Comparison of ENCODE assay signal across 26 cellular contexts in the genomic region with DNA sequence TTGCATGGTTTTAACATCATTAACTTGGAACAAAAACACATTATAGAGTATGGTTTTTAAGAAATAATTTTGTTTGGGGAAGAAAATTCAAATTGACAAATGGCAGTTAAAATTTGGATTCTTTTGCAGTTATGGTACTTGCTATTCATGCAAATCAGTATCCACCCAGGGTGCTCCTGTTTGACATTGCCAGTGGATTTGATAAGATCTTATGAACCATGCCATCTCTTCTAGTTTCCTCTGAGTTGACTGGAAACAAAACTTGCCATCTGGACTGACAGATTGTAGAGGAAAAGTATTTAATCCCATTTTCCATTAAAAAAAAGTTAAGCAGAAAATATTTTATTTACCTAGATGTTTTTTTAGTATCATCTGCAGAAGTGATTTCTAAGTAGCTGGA. TPM values are rescaled to one million over a fixed set of nuclear protein-coding genes. Genes with fewer than 3 reads are reported as not detected.
A peak's percentile ranks its signal among the peaks of the same experiment; 100 is the strongest.
DNase-seq lines count a peak whose midpoint lies in the region; ATAC-seq and TF ChIP-seq lines count a peak whose summit lies in the region.
"Had no signal": no experiment of that assay in that cellular context is flagged by ENCODE, and none has a peak within 500 bp of the region (broad histone marks: within the 10 kb centered on the region; RNA-seq: fewer than 3 reads in every experiment).

No MANE protein-coding gene starts in this region.

- H3K27me3 ChIP-seq in tibial nerve (no peaks in the 10 kb centered on the region), suprapubic skin (no peaks in the 10 kb centered on the region)
- H3K27me3 ChIP-seq: pancreas, SJSA1, uterus had no signal

- H3K9me3 ChIP-seq in tibial nerve (no peaks in the 10 kb centered on the region), suprapubic skin (no peaks in the 10 kb centered on the region)
- H3K9me3 ChIP-seq: pancreas, SJSA1, uterus had no signal

- no peak overlapping the region for H3K4me3 ChIP-seq in tibial nerve
- no peak overlapping the region for H3K4me3 ChIP-seq in suprapubic skin
- H3K4me3 ChIP-seq: pancreas, SJSA1, smooth muscle cell, uterus had no signal

- no peaks in the 10 kb centered on the region for H3K9me3 Mint-ChIP-seq in activated T-cell treated with anti-CD3 and anti-CD28 coated beads, Interleukin-2, amount 50 U/mL, for 24 hours
- H3K9me3 Mint-ChIP-seq in glutamatergic neuron (ENCODE audit: unreplicated experiment), result peaks cover 9% of the 10 kb centered on the region
- H3K9me3 Mint-ChIP-seq: CD8-positive, alpha-beta memory T cell; IgD-negative memory B cell had no signal

- peak overlapping the region in 3 of 4 donors; percentile 13 to 58 (median 50) for H3K27ac ChIP-seq in tibial nerve
- H3K27ac ChIP-seq in suprapubic skin, result no peak overlapping the region
- H3K27ac ChIP-seq: pancreas, SJSA1, uterus had no signal

- no peak for DNase-seq in activated T-cell treated with anti-CD3 and anti-CD28 coated beads, Interleukin-2, amount 50 U/mL, for 24 hours
- no peak for DNase-seq in activated T-cell treated with anti-CD3 and anti-CD28 coated beads for 4 hours
- peak; percentile 61 for DNase-seq in NCI-H82 treated with DMSO at 0.1 percent for 48 hours (lab: John Stamatoyannopoulos, UW; ENCODE audit: unreplicated experiment)
- no peak for DNase-seq in glutamatergic neuron
- no peak for DNase-seq in tibial nerve (ENCODE audit: low spot score in 2 of 2)
- DNase-seq in suprapubic skin (ENCODE audit: low spot score in 2 of 2), result no peak
- DNase-seq: activated CD4-positive, alpha-beta T cell treated with anti-CD3 and anti-CD28 coated beads, Interleukin-2, amount 50 U/mL, for 48 hours; activated CD8-positive, alpha-beta memory T cell treated with anti-CD3 and anti-CD28 coated beads, Interleukin-2, amount 50 U/mL, for 4 hours; activated effector memory CD4-positive, alpha-beta T cell treated with anti-CD3 and anti-CD28 coated beads, Interleukin-2, amount 50 U/mL, for 16 hours; CD8-positive, alpha-beta memory T cell; GDM1; islet precursor cell; naive thymus-derived CD4-positive, alpha-beta T cell; NCI-H187 treated with DMSO at 0.1 percent for 48 hours; NCI-H748 treated with DMSO at 0.1 percent for 48 hours; pancreas; RPMI8226; stimulated activated CD4-positive, alpha-beta T cell treated with anti-CD3 and anti-CD28 coated beads, Interleukin-1b, Interleukin-23, amount 100 ng/mL, for 48 hours; T-helper 1 cell; uterus had no signal

- TF ChIP-seq POLR2A in tibial nerve (IDR thresholded peaks at IDR 0.05) (no peak), suprapubic skin (IDR thresholded peaks at IDR 0.05) (no peak)

- peaks cover 63% of the 10 kb centered on the region for H3K36me3 Mint-ChIP-seq in activated T-cell treated with anti-CD3 and anti-CD28 coated beads, Interleukin-2, amount 50 U/mL, for 24 hours (ENCODE audit: low read depth)
- peaks cover 4% of the 10 kb centered on the region for H3K36me3 Mint-ChIP-seq in glutamatergic neuron (ENCODE audit: unreplicated experiment)

- no peak for ATAC-seq in GM19455 (IDR thresholded peaks at IDR 0.05; ENCODE audit: unreplicated experiment)
- no peak for ATAC-seq in HG03108 (IDR thresholded peaks at IDR 0.05; ENCODE audit: unreplicated experiment)
- ATAC-seq: activated CD4-positive, CD25-positive, alpha-beta regulatory T cell treated with anti-CD3 and anti-CD28 coated beads, Interleukin-2, amount 50 U/mL, for 24 hours; naive thymus-derived CD4-positive, alpha-beta T cell had no signal

- H3K4me1 ChIP-seq in tibial nerve, result peaks cover 0 to 37% (median 10%) of the 10 kb centered on the region in 4 donors
- H3K4me1 ChIP-seq in suprapubic skin, result peaks cover 25% of the 10 kb centered on the region
- H3K4me1 ChIP-seq: SJSA1, uterus had no signal

- TF ChIP-seq EP300 in tibial nerve (IDR thresholded peaks at IDR 0.05) (no peak), suprapubic skin (IDR thresholded peaks at IDR 0.05) (no peak)

- H3K36me3 ChIP-seq in tibial nerve, result peaks cover 0 to 28% (median 4%) of the 10 kb centered on the region in 3 donors
- H3K36me3 ChIP-seq in suprapubic skin, result peaks cover 31% of the 10 kb centered on the region
- H3K36me3 ChIP-seq: pancreas, uterus had no signal

- H3K27me3 Mint-ChIP-seq in activated T-cell treated with anti-CD3 and anti-CD28 coated beads, Interleukin-2, amount 50 U/mL, for 24 hours, result no peaks in the 10 kb centered on the region
- H3K27me3 Mint-ChIP-seq in glutamatergic neuron (ENCODE audit: unreplicated experiment), result peaks cover 6% of the 10 kb centered on the region
- H3K27me3 Mint-ChIP-seq: IgD-negative memory B cell; naive thymus-derived CD4-positive, alpha-beta T cell had no signal

- H3K4me1 Mint-ChIP-seq in activated T-cell treated with anti-CD3 and anti-CD28 coated beads, Interleukin-2, amount 50 U/mL, for 24 hours (ENCODE audit: low read depth), result peaks cover 77% of the 10 kb centered on the region
- H3K4me1 Mint-ChIP-seq in glutamatergic neuron (ENCODE audit: low read depth, unreplicated experiment), result peaks cover 31% of the 10 kb centered on the region

- peak overlapping the region; percentile 44 for H3K27ac Mint-ChIP-seq in activated T-cell treated with anti-CD3 and anti-CD28 coated beads, Interleukin-2, amount 50 U/mL, for 24 hours
- H3K27ac Mint-ChIP-seq in glutamatergic neuron (ENCODE audit: unreplicated experiment), result peak overlapping the region; percentile 57

- TF ChIP-seq CTCF in glutamatergic neuron (IDR thresholded peaks at IDR 0.05; ENCODE audit: partially characterized antibody, unreplicated experiment) (no peak), tibial nerve (IDR thresholded peaks at IDR 0.05) (no peak), suprapubic skin (IDR thresholded peaks at IDR 0.05) (no peak)

- no peak overlapping the region for H3K4me3 Mint-ChIP-seq in activated T-cell treated with anti-CD3 and anti-CD28 coated beads, Interleukin-2, amount 50 U/mL, for 24 hours
- H3K4me3 Mint-ChIP-seq in glutamatergic neuron (ENCODE audit: unreplicated experiment), result no peak overlapping the region
- H3K4me3 Mint-ChIP-seq: CD8-positive, alpha-beta memory T cell; IgD-negative memory B cell; naive thymus-derived CD4-positive, alpha-beta T cell had no signal

RNA-seq across cellular contexts. Expression of gene WDR20, which starts 56.3 kb away (rescaled TPM):
- total RNA-seq in glutamatergic neuron (ENCODE audit: unreplicated experiment) (38.1 TPM), tibial nerve (10 to 100 TPM; 15.0 to 26.7 (median 18.3) TPM), suprapubic skin (10 to 100 TPM; 27.3 to 39.4 (median 33.0) TPM)
